In genomic region chr13:104525467-104525866, GRCh38 we compare ENCODE assay signal across 29 cellular contexts.
"Had no signal": no experiment of that assay in that cellular context is flagged by ENCODE, and none has a peak within 500 bp of the region (broad histone marks: within the 10 kb centered on the region; RNA-seq: fewer than 3 reads in every experiment).

No MANE protein-coding gene starts in this region.

- H3K9me3 Mint-ChIP-seq: endodermal cell had no signal

- H3K9me3 ChIP-seq: ascending aorta had no signal

- H3K36me3 Mint-ChIP-seq: activated CD4-positive, alpha-beta memory T cell treated with anti-CD3 and anti-CD28 coated beads for 36 hours; activated naive CD4-positive, alpha-beta T cell treated with anti-CD3 and anti-CD28 coated beads, Interleukin-2, amount 10 ng/mL, durations not matched to agents 7 days and 5 days; activated naive CD8-positive, alpha-beta T cell treated with anti-CD3 and anti-CD28 coated beads, Interleukin-2, amount 10 ng/mL, durations not matched to agents 7 days and 5 days; brain had no signal

- ATAC-seq: activated CD4-positive, alpha-beta T cell treated with anti-CD3 and anti-CD28 coated beads for 36 hours; activated naive CD4-positive, alpha-beta T cell treated with anti-CD3 and anti-CD28 coated beads, Interleukin-2, amount 50 U/mL, for 72 hours; activated T-cell treated with anti-CD3 and anti-CD28 coated beads, Interleukin-2, amount 50 U/mL, for 72 hours; esophagus mucosa had no signal

- H3K4me1 ChIP-seq: ascending aorta, breast epithelium had no signal

- H3K27me3 Mint-ChIP-seq: activated CD4-positive, alpha-beta memory T cell treated with anti-CD3 and anti-CD28 coated beads for 36 hours; activated CD4-positive, alpha-beta T cell treated with anti-CD3 and anti-CD28 coated beads for 36 hours; activated CD4-positive, alpha-beta T cell treated with anti-CD3 and anti-CD28 coated beads, Interleukin-2, amount 10 ng/mL, durations not matched to agents 24 days and 14 days; activated naive CD4-positive, alpha-beta T cell treated with anti-CD3 and anti-CD28 coated beads, Interleukin-2, amount 10 ng/mL, durations not matched to agents 7 days and 5 days; activated naive CD8-positive, alpha-beta T cell treated with anti-CD3 and anti-CD28 coated beads, Interleukin-2, amount 10 ng/mL, durations not matched to agents 7 days and 5 days; activated T-cell treated with anti-CD3 and anti-CD28 coated beads, Interleukin-2, amount 50 U/mL, for 24 hours; dendritic cell treated with granulocyte-macrophage colony-stimulating factor and Interleukin-4, amounts not matched to agents 40 ng/mL and 50 ng/mL, for 4 days had no signal

- H3K4me3 ChIP-seq: ascending aorta, breast epithelium, cardiac muscle cell, coronary artery, dorsolateral prefrontal cortex had no signal

- H3K27ac ChIP-seq: ascending aorta, breast epithelium, cardiac muscle cell, coronary artery, dorsolateral prefrontal cortex had no signal

- H3K36me3 ChIP-seq: ascending aorta, breast epithelium, cardiac muscle cell had no signal

- H3K4me3 Mint-ChIP-seq: activated CD4-positive, alpha-beta memory T cell treated with anti-CD3 and anti-CD28 coated beads for 36 hours; activated CD4-positive, alpha-beta T cell treated with anti-CD3 and anti-CD28 coated beads for 36 hours; activated CD4-positive, alpha-beta T cell treated with anti-CD3 and anti-CD28 coated beads, Interleukin-2, amount 10 ng/mL, durations not matched to agents 24 days and 14 days; activated naive CD4-positive, alpha-beta T cell treated with anti-CD3 and anti-CD28 coated beads, Interleukin-2, amount 10 ng/mL, durations not matched to agents 7 days and 5 days; activated naive CD8-positive, alpha-beta T cell treated with anti-CD3 and anti-CD28 coated beads, Interleukin-2, amount 10 ng/mL, durations not matched to agents 7 days and 5 days; activated T-cell treated with anti-CD3 and anti-CD28 coated beads, Interleukin-2, amount 50 U/mL, for 24 hours; activated T-cell treated with anti-CD3 and anti-CD28 coated beads, Interleukin-2, amount 50 U/mL, for 72 hours; brain; dendritic cell treated with granulocyte-macrophage colony-stimulating factor and Interleukin-4, amounts not matched to agents 40 ng/mL and 50 ng/mL, for 4 days; endodermal cell had no signal

- DNase-seq: activated CD4-positive, alpha-beta memory T cell treated with anti-CD3 and anti-CD28 coated beads for 36 hours; activated CD4-positive, alpha-beta T cell treated with anti-CD3 and anti-CD28 coated beads for 36 hours; activated CD4-positive, alpha-beta T cell treated with anti-CD3 and anti-CD28 coated beads, Interleukin-2, amount 10 ng/mL, durations not matched to agents 24 days and 14 days; activated CD4-positive, CD25-positive, alpha-beta regulatory T cell; activated CD4-positive, CD25-positive, alpha-beta regulatory T cell treated with anti-CD3 and anti-CD28 coated beads, Interleukin-2, amount 50 U/mL, for 72 hours; activated CD8-positive, alpha-beta memory T cell treated with anti-CD3 and anti-CD28 coated beads, Interleukin-2, amount 50 U/mL, for 48 hours; activated gamma-delta T cell; activated naive CD4-positive, alpha-beta T cell; activated naive CD4-positive, alpha-beta T cell treated with anti-CD3 and anti-CD28 coated beads, Interleukin-2, amount 10 ng/mL, durations not matched to agents 7 days and 5 days; activated naive CD8-positive, alpha-beta T cell treated with anti-CD3 and anti-CD28 coated beads, Interleukin-2, amount 10 ng/mL, durations not matched to agents 7 days and 5 days; activated T-cell treated with anti-CD3 and anti-CD28 coated beads for 4 hours; activated T-cell treated with anti-CD3 and anti-CD28 coated beads, Interleukin-2, amount 50 U/mL, for 24 hours; activated T-cell treated with anti-CD3 and anti-CD28 coated beads, Interleukin-2, amount 50 U/mL, for 72 hours; central memory CD4-positive, alpha-beta T cell; cerebellar nuclear complex; dorsolateral prefrontal cortex; effector memory CD4-positive, alpha-beta T cell; endodermal cell; foreskin fibroblast; head of caudate nucleus; T-helper 2 cell had no signal

- H3K27me3 ChIP-seq: ascending aorta, breast epithelium, cardiac muscle cell had no signal

- H3K27ac Mint-ChIP-seq: activated CD4-positive, alpha-beta memory T cell treated with anti-CD3 and anti-CD28 coated beads for 36 hours; activated CD4-positive, alpha-beta T cell treated with anti-CD3 and anti-CD28 coated beads for 36 hours; activated CD4-positive, alpha-beta T cell treated with anti-CD3 and anti-CD28 coated beads, Interleukin-2, amount 10 ng/mL, durations not matched to agents 24 days and 14 days; activated naive CD4-positive, alpha-beta T cell treated with anti-CD3 and anti-CD28 coated beads, Interleukin-2, amount 10 ng/mL, durations not matched to agents 7 days and 5 days; activated naive CD4-positive, alpha-beta T cell treated with anti-CD3 and anti-CD28 coated beads, Interleukin-2, amount 50 U/mL, for 72 hours; activated naive CD8-positive, alpha-beta T cell treated with anti-CD3 and anti-CD28 coated beads, Interleukin-2, amount 10 ng/mL, durations not matched to agents 7 days and 5 days; activated T-cell treated with anti-CD3 and anti-CD28 coated beads, Interleukin-2, amount 50 U/mL, for 24 hours; activated T-cell treated with anti-CD3 and anti-CD28 coated beads, Interleukin-2, amount 50 U/mL, for 72 hours; brain; dendritic cell treated with granulocyte-macrophage colony-stimulating factor and Interleukin-4, amounts not matched to agents 40 ng/mL and 50 ng/mL, for 4 days; endodermal cell had no signal

- H3K4me1 Mint-ChIP-seq: activated CD4-positive, alpha-beta T cell treated with anti-CD3 and anti-CD28 coated beads for 36 hours; activated CD4-positive, alpha-beta T cell treated with anti-CD3 and anti-CD28 coated beads, Interleukin-2, amount 10 ng/mL, durations not matched to agents 24 days and 14 days; activated naive CD4-positive, alpha-beta T cell treated with anti-CD3 and anti-CD28 coated beads, Interleukin-2, amount 10 ng/mL, durations not matched to agents 7 days and 5 days; activated naive CD8-positive, alpha-beta T cell treated with anti-CD3 and anti-CD28 coated beads, Interleukin-2, amount 10 ng/mL, durations not matched to agents 7 days and 5 days; endodermal cell had no signal
